7 cellular contexts compared by ENCODE assay signal in the genomic region with DNA sequence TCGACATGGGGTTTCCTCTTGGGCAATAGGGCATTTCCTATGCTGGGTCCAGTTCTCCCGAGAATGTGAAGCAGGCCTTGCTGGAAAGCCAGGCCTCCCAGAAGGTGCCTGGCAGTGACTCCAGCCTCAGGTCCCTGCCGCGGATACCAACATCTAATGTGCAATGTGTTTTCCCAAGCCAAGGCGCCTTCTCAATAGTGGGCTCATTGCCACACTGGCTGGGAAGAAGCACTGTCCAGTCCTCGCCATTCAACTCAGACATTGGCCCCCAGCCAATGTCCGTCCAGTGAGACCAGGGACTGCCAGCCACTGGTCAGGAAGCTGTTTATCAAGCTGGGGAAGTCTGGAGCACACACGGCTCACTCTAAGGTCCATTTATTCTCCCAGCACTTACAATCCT.
DNase-seq lines count a peak whose midpoint lies in the region; ATAC-seq and TF ChIP-seq lines count a peak whose summit lies in the region.
"Not testable (repeated sequence)": the region's sequence is repeated elsewhere in the genome, so short reads cannot be mapped to it uniquely, and the experiment has no call there.

No MANE protein-coding gene starts in this region.

- H3K9me2 ChIP-seq in SK-N-SH, result not testable (repeated sequence)

- DNase-seq in SK-N-SH (peak; percentile 16), cardiac fibroblast (ENCODE audit: low read depth in 2 of 2) (peak; percentile 18 to 88), globus pallidus (ENCODE audit: low spot score) (peak; percentile 43), right atrium auricular region (ENCODE audit: low spot score) (peak; percentile 81), lower lobe of right lung (peak; percentile 44), posterior vena cava (ENCODE audit: low spot score) (peak; percentile 84), superior temporal gyrus (ENCODE audit: extremely low spot score) (peak; percentile 10)

- H3F3A ChIP-seq in SK-N-SH (replicated peaks; ENCODE audit: insufficient read depth), result not testable (repeated sequence)

- not testable (repeated sequence) for H3K4me3 ChIP-seq in SK-N-SH (ENCODE audit: low read depth in 2 of 2, low read length in 1 of 2); cardiac fibroblast (replicated peaks in 1 of 2; ENCODE audit: low read depth in 2 of 2, low read length in 2 of 2); right atrium auricular region; lower lobe of right lung

- not testable (repeated sequence) for H3K4me2 ChIP-seq in SK-N-SH

- intact Hi-C loops in lower lobe of right lung (cut with DNase I); posterior vena cava (cut with DNase I): not testable (repeated sequence)

- 23% methylated on average over 6 of the region's 8 CpGs for WGBS in SK-N-SH (ENCODE audit: low lambda C conversion rate)

- H4K20me1 ChIP-seq in SK-N-SH (ENCODE audit: insufficient read depth), result not testable (repeated sequence)

- TF ChIP-seq CTCF in SK-N-SH (IDR thresholded peaks at IDR 0.05); cardiac fibroblast (IDR thresholded peaks at IDR 0.05; ENCODE audit: low read depth, low read length); right atrium auricular region (IDR thresholded peaks at IDR 0.05); lower lobe of right lung (IDR thresholded peaks at IDR 0.05): not testable (repeated sequence)

- H3K27ac ChIP-seq in SK-N-SH (ENCODE audit: low read depth in 2 of 2, low read length in 1 of 2), result peak overlapping the region in 1 of 2 experiments; percentile 53; a peak in 2 of 4 replicates
- H3K27ac ChIP-seq in right atrium auricular region, lower lobe of right lung: not testable (repeated sequence)

- CTCF ChIA-PET in SK-N-SH (lab: Yijun Ruan, JAX), result not testable (repeated sequence)

- TF ChIP-seq RAD21 in SK-N-SH (IDR thresholded peaks at IDR 0.05; ENCODE audit: low read length), result not testable (repeated sequence)

- H3K4me1 ChIP-seq in SK-N-SH (ENCODE audit: control insufficient read depth in 1 of 2, insufficient read depth in 2 of 2, low read depth in 1 of 2, low read length in 1 of 2); right atrium auricular region; lower lobe of right lung: not testable (repeated sequence)

- ATAC-seq in lower lobe of right lung, result peak; percentile 61 to 81

- H3K9ac ChIP-seq in SK-N-SH, result not testable (repeated sequence)

- H2AFZ ChIP-seq in SK-N-SH (ENCODE audit: low read depth), result not testable (repeated sequence)

- POLR2A ChIA-PET in SK-N-SH (lab: Yijun Ruan, JAX), result not testable (repeated sequence)

- not testable (repeated sequence) for H3K27me3 ChIP-seq in SK-N-SH (ENCODE audit: insufficient read depth); right atrium auricular region; lower lobe of right lung (ENCODE audit: low read depth)

- not testable (repeated sequence) for H3K9me3 ChIP-seq in SK-N-SH, right atrium auricular region, lower lobe of right lung

- H3K79me2 ChIP-seq in SK-N-SH (ENCODE audit: insufficient read depth), result not testable (repeated sequence)

- H3K36me3 ChIP-seq in SK-N-SH (replicated peaks in 1 of 2; ENCODE audit: control insufficient read depth in 1 of 2, insufficient read depth in 2 of 2, low read length in 1 of 2); right atrium auricular region; lower lobe of right lung: not testable (repeated sequence)

- not testable (repeated sequence) for TF ChIP-seq EP300 in SK-N-SH (IDR thresholded peaks at IDR 0.05; ENCODE audit: borderline replicate concordance in 1 of 2, low read depth in 1 of 2, low read length in 1 of 2)

Comparison
In these comparisons a context has a peak if more than half of its experiments do, and no peak if none do; other contexts are left out.
1. DNase-seq: peak in every context shown above with its lines; median percentile 84 in posterior vena cava; 81 in right atrium auricular region; 53 in cardiac fibroblast; 44 in lower lobe of right lung; 43 in globus pallidus; 16 in SK-N-SH; 10 in superior temporal gyrus.